ENCODE assay signal across 25 cellular contexts in genomic region chr19:18653853-18654252, GRCh38. TPM values are rescaled to one million over a fixed set of nuclear protein-coding genes. Genes with fewer than 3 reads are reported as not detected.
"Had no signal": no experiment of that assay in that cellular context is flagged by ENCODE, and none has a peak within 500 bp of the region (broad histone marks: within the 10 kb centered on the region; RNA-seq: fewer than 3 reads in every experiment).

No MANE protein-coding gene starts in this region.

- H3K27me3 Mint-ChIP-seq: effector memory CD8-positive, alpha-beta T cell had no signal

- H3K27ac Mint-ChIP-seq: dendritic cell treated with granulocyte-macrophage colony-stimulating factor and Interleukin-4, amounts not matched to agents 40 ng/mL and 50 ng/mL, for 4 days; effector memory CD8-positive, alpha-beta T cell; endodermal cell had no signal

- H3K27ac ChIP-seq: colonic mucosa, epithelial cell of prostate, esophagus squamous epithelium, gastroesophageal sphincter, heart right ventricle, left lung, lower lobe of right lung had no signal

- H3K9me3 ChIP-seq: colonic mucosa, esophagus squamous epithelium, gastroesophageal sphincter, heart right ventricle, left lung, lower lobe of right lung had no signal

- H3K4me1 ChIP-seq: colonic mucosa had no signal

- H3K36me3 ChIP-seq: colonic mucosa, esophagus squamous epithelium, gastroesophageal sphincter, heart right ventricle, left lung, lower lobe of right lung had no signal

- H3K4me3 ChIP-seq: colonic mucosa, esophagus squamous epithelium, gastroesophageal sphincter, heart right ventricle, left lung, lower lobe of right lung had no signal

- H3K27me3 ChIP-seq: colonic mucosa, esophagus squamous epithelium, gastroesophageal sphincter, heart right ventricle, left lung had no signal

- DNase-seq: colonic mucosa; cortex of kidney; effector CD8-positive, alpha-beta T cell; effector memory CD8-positive, alpha-beta T cell; endodermal cell; erythroblast; esophagus squamous epithelium; foreskin fibroblast; foreskin melanocyte; head of caudate nucleus; heart right ventricle; hippocampal formation; left cardiac atrium; left lung; left ventricle myocardium superior; lower lobe of right lung; mesendoderm; midbrain had no signal

- H3K9me3 Mint-ChIP-seq: dendritic cell treated with granulocyte-macrophage colony-stimulating factor and Interleukin-4, amounts not matched to agents 40 ng/mL and 50 ng/mL, for 4 days; effector memory CD8-positive, alpha-beta T cell; endodermal cell had no signal

- H3K4me3 Mint-ChIP-seq: dendritic cell treated with granulocyte-macrophage colony-stimulating factor and Interleukin-4, amounts not matched to agents 40 ng/mL and 50 ng/mL, for 4 days; effector memory CD8-positive, alpha-beta T cell; endodermal cell had no signal

- ATAC-seq: effector memory CD8-positive, alpha-beta T cell; esophagus mucosa; gastroesophageal sphincter; heart right ventricle; left cardiac atrium; left lung; left ventricle myocardium superior; lower lobe of right lung had no signal

- FAIRE-seq: endometrium, islet of Langerhans, keratinocyte had no signal

RNA-seq across cellular contexts. Expression of gene TMEM59L, which starts 41.2 kb away (rescaled TPM):
- polyA plus RNA-seq: keratinocyte had no signal
